In the genomic region with DNA sequence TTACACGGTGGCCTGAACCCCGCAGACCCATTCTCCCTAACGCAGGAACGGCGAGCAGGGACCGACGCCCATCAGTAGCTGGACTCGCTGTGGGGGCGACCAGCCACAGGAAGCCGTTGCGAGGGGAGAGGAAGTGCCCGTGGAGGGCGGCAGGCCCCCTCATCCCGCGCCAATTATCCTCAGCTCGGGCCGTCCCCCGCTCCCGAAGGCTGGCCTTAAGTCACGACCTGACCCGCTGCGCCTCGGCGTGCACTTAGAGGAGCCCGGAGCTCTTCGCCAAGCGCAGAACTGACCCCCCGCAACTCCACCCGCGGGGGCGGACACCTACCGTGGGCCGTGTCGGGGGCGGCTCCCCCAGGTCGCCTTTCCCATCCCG, we compare ENCODE assay signal across 7 cellular contexts. TPM values are rescaled to one million over a fixed set of nuclear protein-coding genes. Genes with fewer than 3 reads are reported as not detected.
A peak's percentile ranks its signal among the peaks of the same experiment; 100 is the strongest.
DNase-seq lines count a peak whose midpoint lies in the region; ATAC-seq and TF ChIP-seq lines count a peak whose summit lies in the region.

No MANE protein-coding gene starts in this region.

- DNase-seq in activated CD4-positive, alpha-beta memory T cell treated with anti-CD3 and anti-CD28 coated beads, Interleukin-2, amount 10 ng/mL, durations not matched to agents 7 days and 5 days: no peak
- DNase-seq in hepatocyte (ENCODE audit: low spot score): no peak
- DNase-seq in smooth muscle cell (lab: John Stamatoyannopoulos, UW; ENCODE audit: unreplicated experiment): no peak
- no peak for DNase-seq in dermis blood vessel endothelial cell
- no peak for DNase-seq in HK-2 (ENCODE audit: unreplicated experiment)

- peak overlapping the region; percentile 52 for H3K4me3 ChIP-seq in hepatocyte
- H3K4me3 ChIP-seq in smooth muscle cell: peak overlapping the region; percentile 98

- POLR2A ChIA-PET in activated CD4-positive, alpha-beta memory T cell treated with anti-CD3 and anti-CD28 coated beads, Interleukin-2, amount 10 ng/mL, durations not matched to agents 7 days and 5 days (lab: Charles Lee): interaction anchor here (0.6 to 4.7 kb wide), 24 partner anchors 8 to 775 kb away, joined by 3 to 111 read pairs (median 6); partner anchors contain the start of genes ACTG1, ARHGDIA, CCDC137 and FAAP100

- peak overlapping the region; percentile 81 for H3K27ac ChIP-seq in hepatocyte
- H3K27ac ChIP-seq in smooth muscle cell (ENCODE audit: low read depth): peak overlapping the region; percentile 98

- peaks cover 65% of the 10 kb centered on the region for H3K79me2 ChIP-seq in hepatocyte
- H3K79me2 ChIP-seq in smooth muscle cell (ENCODE audit: low read depth): peaks cover 76% of the 10 kb centered on the region

- H3K9me3 ChIP-seq in hepatocyte (ENCODE audit: low read depth) (no peaks in the 10 kb centered on the region), smooth muscle cell (replicated peaks; ENCODE audit: low read depth) (no peaks in the 10 kb centered on the region)

- H3K27me3 ChIP-seq in hepatocyte (no peaks in the 10 kb centered on the region), smooth muscle cell (ENCODE audit: low read depth) (no peaks in the 10 kb centered on the region)

- peaks cover 42% of the 10 kb centered on the region for H3K4me1 Mint-ChIP-seq in activated CD4-positive, alpha-beta memory T cell treated with anti-CD3 and anti-CD28 coated beads, Interleukin-2, amount 10 ng/mL, durations not matched to agents 7 days and 5 days

- H3K27me3 Mint-ChIP-seq in activated CD4-positive, alpha-beta memory T cell treated with anti-CD3 and anti-CD28 coated beads, Interleukin-2, amount 10 ng/mL, durations not matched to agents 7 days and 5 days: no peaks in the 10 kb centered on the region

- WGBS in hepatocyte (ENCODE audit: low lambda C conversion rate, missing lambda C conversion rate): 6% methylated on average over 18 of the region's 37 CpGs
- 2% methylated on average over 36 of the region's 37 CpGs for WGBS in smooth muscle cell (ENCODE audit: low lambda C conversion rate)

- peak overlapping the region; percentile 47 for H3K27ac Mint-ChIP-seq in activated CD4-positive, alpha-beta memory T cell treated with anti-CD3 and anti-CD28 coated beads, Interleukin-2, amount 10 ng/mL, durations not matched to agents 7 days and 5 days

- TF ChIP-seq CTCF in hepatocyte (IDR thresholded peaks at IDR 0.05; ENCODE audit: poor library complexity) (no peak), smooth muscle cell (IDR thresholded peaks at IDR 0.05; ENCODE audit: borderline replicate concordance, insufficient read depth, poor library complexity, severe bottlenecking) (no peak)

- H3K4me1 ChIP-seq in hepatocyte (ENCODE audit: insufficient read depth): peaks cover 18% of the 10 kb centered on the region
- peaks cover 18% of the 10 kb centered on the region for H3K4me1 ChIP-seq in smooth muscle cell (ENCODE audit: low read depth)

- H3K36me3 ChIP-seq in hepatocyte (replicated peaks; ENCODE audit: insufficient read depth, low read depth): no peaks in the 10 kb centered on the region
- H3K36me3 ChIP-seq in smooth muscle cell (ENCODE audit: low read depth): no peaks in the 10 kb centered on the region

- no peaks in the 10 kb centered on the region for H3K9me2 ChIP-seq in hepatocyte (replicated peaks; ENCODE audit: insufficient read depth)

- no peaks in the 10 kb centered on the region for H3K9me3 Mint-ChIP-seq in activated CD4-positive, alpha-beta memory T cell treated with anti-CD3 and anti-CD28 coated beads, Interleukin-2, amount 10 ng/mL, durations not matched to agents 7 days and 5 days

- H3K4me2 ChIP-seq in hepatocyte: peak overlapping the region; percentile 97
- peak overlapping the region; percentile 97 for H3K4me2 ChIP-seq in smooth muscle cell

- H3K4me3 Mint-ChIP-seq in activated CD4-positive, alpha-beta memory T cell treated with anti-CD3 and anti-CD28 coated beads, Interleukin-2, amount 10 ng/mL, durations not matched to agents 7 days and 5 days: peak overlapping the region; percentile 86

- H3K36me3 Mint-ChIP-seq in activated CD4-positive, alpha-beta memory T cell treated with anti-CD3 and anti-CD28 coated beads, Interleukin-2, amount 10 ng/mL, durations not matched to agents 7 days and 5 days (ENCODE audit: low read depth): peaks cover 34% of the 10 kb centered on the region

- CTCF ChIA-PET in activated CD4-positive, alpha-beta memory T cell treated with anti-CD3 and anti-CD28 coated beads, Interleukin-2, amount 10 ng/mL, durations not matched to agents 7 days and 5 days (lab: Charles Lee): interaction anchor here (0.6 to 4.2 kb wide), 11 partner anchors 8 to 391 kb away, joined by 3 to 42 read pairs (median 5); partner anchors contain the start of genes CCDC137, MRPL12 and OXLD1

- H3K9ac ChIP-seq in smooth muscle cell (ENCODE audit: low read depth): peak overlapping the region; percentile 98

- no peaks in the 10 kb centered on the region for H3F3A ChIP-seq in smooth muscle cell (ENCODE audit: low read depth)

- ATAC-seq in GM18909 (IDR thresholded peaks at IDR 0.05; ENCODE audit: poor library complexity, unreplicated experiment): peak; percentile 3
- peak; percentile 9 for ATAC-seq in HG02970 (IDR thresholded peaks at IDR 0.05; ENCODE audit: low FRiP score, unreplicated experiment)

- peaks cover 15% of the 10 kb centered on the region for H4K20me1 ChIP-seq in hepatocyte (ENCODE audit: insufficient read depth, poor library complexity, severe bottlenecking)
- peaks cover 42% of the 10 kb centered on the region for H4K20me1 ChIP-seq in smooth muscle cell (ENCODE audit: low read depth)

- H2AFZ ChIP-seq in hepatocyte (peak overlapping the region; percentile 64), smooth muscle cell (ENCODE audit: low read depth) (peak overlapping the region; percentile 91)

RNA-seq across cellular contexts. Expression of gene ARL16, which starts 0.4 kb away (rescaled TPM):
- total RNA-seq in activated CD4-positive, alpha-beta memory T cell treated with anti-CD3 and anti-CD28 coated beads, Interleukin-2, amount 10 ng/mL, durations not matched to agents 7 days and 5 days: 10 to 100 TPM; 17.5 to 17.8 TPM
- 34.2 and 38.8 TPM in 2 replicates for total RNA-seq in hepatocyte
- 64.6 and 70.6 TPM in 2 replicates for polyA plus RNA-seq in hepatocyte
- 22.3 and 24.0 TPM in 2 replicates for total RNA-seq in smooth muscle cell
- 62.1 and 77.3 TPM in 2 replicates for polyA plus RNA-seq in smooth muscle cell
- 21.0 and 25.2 TPM in 2 replicates for total RNA-seq in dermis blood vessel endothelial cell

RNA-seq across cellular contexts. Expression of gene HGS, which starts 0.6 kb away (rescaled TPM):
- total RNA-seq in activated CD4-positive, alpha-beta memory T cell treated with anti-CD3 and anti-CD28 coated beads, Interleukin-2, amount 10 ng/mL, durations not matched to agents 7 days and 5 days: 100 to 1,000 TPM; 122 to 130 TPM
- 47.3 and 59.2 TPM in 2 replicates for total RNA-seq in hepatocyte
- polyA plus RNA-seq in hepatocyte: 128 and 142 TPM in 2 replicates
- 64.9 and 68.0 TPM in 2 replicates for total RNA-seq in smooth muscle cell
- polyA plus RNA-seq in smooth muscle cell: 164 and 194 TPM in 2 replicates
- total RNA-seq in dermis blood vessel endothelial cell: 59.7 and 98.5 TPM in 2 replicates

RNA-seq across cellular contexts. Expression of gene CCDC137, which starts 16.7 kb away (rescaled TPM):
- 10 to 100 TPM; 28.8 to 33.3 TPM for total RNA-seq in activated CD4-positive, alpha-beta memory T cell treated with anti-CD3 and anti-CD28 coated beads, Interleukin-2, amount 10 ng/mL, durations not matched to agents 7 days and 5 days
- total RNA-seq in hepatocyte (8.3 and 9.1 TPM in 2 replicates), smooth muscle cell (5.0 and 8.1 TPM in 2 replicates), dermis blood vessel endothelial cell (11.1 and 14.1 TPM in 2 replicates)
- polyA plus RNA-seq in hepatocyte (20.5 and 23.0 TPM in 2 replicates), smooth muscle cell (24.6 and 30.2 TPM in 2 replicates)

RNA-seq across cellular contexts. Expression of gene OXLD1, which starts 16.8 kb away (rescaled TPM):
- 10 to 100 TPM; 59.3 TPM for total RNA-seq in activated CD4-positive, alpha-beta memory T cell treated with anti-CD3 and anti-CD28 coated beads, Interleukin-2, amount 10 ng/mL, durations not matched to agents 7 days and 5 days
- total RNA-seq in hepatocyte (22.3 and 37.8 TPM in 2 replicates), smooth muscle cell (13.0 and 26.6 TPM in 2 replicates), dermis blood vessel endothelial cell (25.2 and 45.1 TPM in 2 replicates)
- polyA plus RNA-seq in hepatocyte (39.8 and 55.2 TPM in 2 replicates), smooth muscle cell (32.1 and 32.3 TPM in 2 replicates)

RNA-seq across cellular contexts. Expression of gene MRPL12, which starts 20.0 kb away (rescaled TPM):
- 10 to 100 TPM; 57.2 to 59.6 TPM for total RNA-seq in activated CD4-positive, alpha-beta memory T cell treated with anti-CD3 and anti-CD28 coated beads, Interleukin-2, amount 10 ng/mL, durations not matched to agents 7 days and 5 days
- total RNA-seq in hepatocyte: 24.5 and 37.0 TPM in 2 replicates
- 94.6 and 96.1 TPM in 2 replicates for polyA plus RNA-seq in hepatocyte
- total RNA-seq in smooth muscle cell: 16.5 and 22.2 TPM in 2 replicates
- polyA plus RNA-seq in smooth muscle cell: 83.6 and 92.4 TPM in 2 replicates
- 8.2 and 10.9 TPM in 2 replicates for total RNA-seq in dermis blood vessel endothelial cell
